ENCODE assay signal across 16 cellular contexts in genomic region chr17:78673395-78673794, GRCh38.
A peak's percentile ranks its signal among the peaks of the same experiment; 100 is the strongest.
DNase-seq lines count a peak whose midpoint lies in the region; ATAC-seq and TF ChIP-seq lines count a peak whose summit lies in the region.
"Had no signal": no experiment of that assay in that cellular context is flagged by ENCODE, and none has a peak within 500 bp of the region (broad histone marks: within the 10 kb centered on the region; RNA-seq: fewer than 3 reads in every experiment).

No MANE protein-coding gene starts in this region.

- no peak for ATAC-seq in activated naive CD8-positive, alpha-beta T cell treated with anti-CD3 and anti-CD28 coated beads, Interleukin-2, amount 50 U/mL, for 24 hours
- no peak for ATAC-seq in naive B cell (ENCODE audit: low read depth in 2 of 2)
- ATAC-seq in GM18511 (IDR thresholded peaks at IDR 0.05; ENCODE audit: unreplicated experiment): no peak
- ATAC-seq: T-cell had no signal

- H3K4me1 Mint-ChIP-seq in activated T-cell treated with anti-CD3 and anti-CD28 coated beads, Interleukin-2, amount 50 U/mL, for 24 hours (ENCODE audit: low read depth): peaks cover 4% of the 10 kb centered on the region
- peaks cover 4% of the 10 kb centered on the region for H3K4me1 Mint-ChIP-seq in activated naive CD8-positive, alpha-beta T cell treated with anti-CD3 and anti-CD28 coated beads, Interleukin-2, amount 50 U/mL, for 24 hours
- H3K4me1 Mint-ChIP-seq in naive B cell: peaks cover 2 to 11% (median 5%) of the 10 kb centered on the region in 3 donors

- peak overlapping the region; percentile 13 for H3K27ac Mint-ChIP-seq in activated T-cell treated with anti-CD3 and anti-CD28 coated beads, Interleukin-2, amount 50 U/mL, for 24 hours
- peak overlapping the region; percentile 8 for H3K27ac Mint-ChIP-seq in activated naive CD8-positive, alpha-beta T cell treated with anti-CD3 and anti-CD28 coated beads, Interleukin-2, amount 50 U/mL, for 24 hours
- H3K27ac Mint-ChIP-seq in naive B cell: peak overlapping the region in 4 of 6 donors; percentile 1 to 72 (median 46)

- peaks cover 33% of the 10 kb centered on the region for H3K4me1 ChIP-seq in suprapubic skin
- H3K4me1 ChIP-seq: BLaER1, esophagus muscularis mucosa had no signal

- H3K27me3 Mint-ChIP-seq in activated T-cell treated with anti-CD3 and anti-CD28 coated beads, Interleukin-2, amount 50 U/mL, for 24 hours: no peaks in the 10 kb centered on the region
- no peaks in the 10 kb centered on the region for H3K27me3 Mint-ChIP-seq in activated naive CD8-positive, alpha-beta T cell treated with anti-CD3 and anti-CD28 coated beads, Interleukin-2, amount 50 U/mL, for 24 hours
- no peaks in the 10 kb centered on the region for H3K27me3 Mint-ChIP-seq in naive B cell
- H3K27me3 Mint-ChIP-seq: T-cell had no signal

- no peaks in the 10 kb centered on the region for H3K9me3 ChIP-seq in suprapubic skin
- H3K9me3 ChIP-seq: BLaER1, esophagus muscularis mucosa had no signal

- H3K4me3 ChIP-seq in suprapubic skin: no peak overlapping the region
- H3K4me3 ChIP-seq: BLaER1, cardiac muscle cell, esophagus muscularis mucosa had no signal

- peaks cover 69% of the 10 kb centered on the region for H3K36me3 Mint-ChIP-seq in activated T-cell treated with anti-CD3 and anti-CD28 coated beads, Interleukin-2, amount 50 U/mL, for 24 hours (ENCODE audit: low read depth)
- peaks cover 8% of the 10 kb centered on the region for H3K36me3 Mint-ChIP-seq in activated naive CD8-positive, alpha-beta T cell treated with anti-CD3 and anti-CD28 coated beads, Interleukin-2, amount 50 U/mL, for 24 hours (ENCODE audit: low read depth)
- peaks cover 8 to 24% of the 10 kb centered on the region in 2 donors for H3K36me3 Mint-ChIP-seq in naive B cell

- no peaks in the 10 kb centered on the region for H3K27me3 ChIP-seq in suprapubic skin
- H3K27me3 ChIP-seq: BLaER1, cardiac muscle cell, esophagus muscularis mucosa had no signal

- peak overlapping the region; percentile 60 for H3K27ac ChIP-seq in suprapubic skin
- H3K27ac ChIP-seq: cardiac muscle cell, esophagus muscularis mucosa had no signal

- H3K9me3 Mint-ChIP-seq in activated T-cell treated with anti-CD3 and anti-CD28 coated beads, Interleukin-2, amount 50 U/mL, for 24 hours: no peaks in the 10 kb centered on the region
- no peaks in the 10 kb centered on the region for H3K9me3 Mint-ChIP-seq in activated naive CD8-positive, alpha-beta T cell treated with anti-CD3 and anti-CD28 coated beads, Interleukin-2, amount 50 U/mL, for 24 hours
- H3K9me3 Mint-ChIP-seq in naive B cell: no peaks in the 10 kb centered on the region
- H3K9me3 Mint-ChIP-seq: T-cell had no signal

- H3K36me3 ChIP-seq in suprapubic skin: peaks cover 40% of the 10 kb centered on the region

- no peak for TF ChIP-seq CTCF in suprapubic skin (IDR thresholded peaks at IDR 0.05)

- no peak overlapping the region for H3K4me3 Mint-ChIP-seq in activated T-cell treated with anti-CD3 and anti-CD28 coated beads, Interleukin-2, amount 50 U/mL, for 24 hours
- H3K4me3 Mint-ChIP-seq in activated naive CD8-positive, alpha-beta T cell treated with anti-CD3 and anti-CD28 coated beads, Interleukin-2, amount 50 U/mL, for 24 hours: no peak overlapping the region
- H3K4me3 Mint-ChIP-seq in naive B cell: no peak overlapping the region
- H3K4me3 Mint-ChIP-seq: T-cell had no signal

- no peak for TF ChIP-seq POLR2A in suprapubic skin (IDR thresholded peaks at IDR 0.05)

- WGBS in suprapubic skin: 88% methylated on average over 7 of the region's 7 CpGs

- peak; percentile 17 for DNase-seq in activated T-cell treated with anti-CD3 and anti-CD28 coated beads, Interleukin-2, amount 50 U/mL, for 24 hours
- no peak for DNase-seq in activated T-cell treated with anti-CD3 and anti-CD28 coated beads, Interleukin-2, amount 50 U/mL, for 1 hour
- DNase-seq in activated naive CD8-positive, alpha-beta T cell treated with anti-CD3 and anti-CD28 coated beads, Interleukin-2, amount 50 U/mL, for 24 hours: no peak
- DNase-seq in naive B cell (no peak), suprapubic skin (ENCODE audit: low spot score in 2 of 2) (no peak), OCI-M2 (lab: John Stamatoyannopoulos, UW; ENCODE audit: unreplicated experiment) (no peak), amniotic stem cell (lab: John Stamatoyannopoulos, UW) (no peak)
- DNase-seq: H7; NCI-H526 treated with DMSO at 0.1 percent for 48 hours; SHP77 treated with DMSO at 0.1 percent for 48 hours; stimulated activated naive CD4-positive, alpha-beta T cell; T-cell had no signal

- no peak for TF ChIP-seq EP300 in suprapubic skin (IDR thresholded peaks at IDR 0.05)
